ENCODE assay signal across 1 cellular context in the genomic region with DNA sequence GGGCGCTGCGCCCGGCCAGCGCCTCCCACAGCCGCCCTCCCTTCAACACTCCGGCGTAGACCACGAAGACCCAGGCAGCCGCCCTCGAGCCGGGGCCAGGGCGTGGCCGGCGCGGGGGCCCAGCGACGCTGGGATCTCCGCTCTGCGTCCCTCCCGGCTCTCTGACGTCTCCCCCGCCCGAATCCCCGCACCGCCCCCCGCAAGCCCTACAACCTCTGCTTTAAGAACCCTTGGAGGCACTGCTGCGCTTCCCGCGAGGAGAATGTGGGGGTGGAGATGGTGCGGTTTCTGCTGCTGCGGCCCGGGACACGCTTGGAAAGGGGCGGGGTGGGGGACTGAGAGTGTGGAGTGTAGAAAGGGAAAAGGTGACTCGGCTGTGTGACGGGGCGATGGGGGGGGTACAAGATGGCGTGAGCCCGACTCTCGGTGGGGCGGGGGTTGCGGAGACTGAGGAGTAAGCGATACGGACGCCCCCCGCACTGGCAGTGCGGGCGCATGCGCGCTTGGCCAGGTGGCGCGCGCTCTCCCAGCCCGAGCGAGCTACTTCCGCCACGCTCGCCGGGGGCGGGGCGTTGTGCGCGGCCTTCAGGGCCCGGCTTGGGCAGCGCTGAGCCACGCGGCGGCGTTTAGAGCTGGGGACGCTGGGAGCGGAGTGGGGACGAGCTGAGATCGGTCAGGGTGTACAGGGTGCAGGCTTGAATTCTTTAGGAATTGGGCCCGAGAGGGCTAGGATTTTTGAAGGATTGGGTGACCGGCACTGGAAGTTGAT.
TF ChIP-seq lines count a peak whose summit lies in the region.

TSS of gene SUPT3H (minus strand) at position 380 of the 769 bp plus-strand sequence.

TF ChIP-seq in HepG2, 621 proteins besides CTCF, POLR2A, EP300 and RAD21 (continued from another document and continues in another):
- TF ChIP-seq, protein P1, sequence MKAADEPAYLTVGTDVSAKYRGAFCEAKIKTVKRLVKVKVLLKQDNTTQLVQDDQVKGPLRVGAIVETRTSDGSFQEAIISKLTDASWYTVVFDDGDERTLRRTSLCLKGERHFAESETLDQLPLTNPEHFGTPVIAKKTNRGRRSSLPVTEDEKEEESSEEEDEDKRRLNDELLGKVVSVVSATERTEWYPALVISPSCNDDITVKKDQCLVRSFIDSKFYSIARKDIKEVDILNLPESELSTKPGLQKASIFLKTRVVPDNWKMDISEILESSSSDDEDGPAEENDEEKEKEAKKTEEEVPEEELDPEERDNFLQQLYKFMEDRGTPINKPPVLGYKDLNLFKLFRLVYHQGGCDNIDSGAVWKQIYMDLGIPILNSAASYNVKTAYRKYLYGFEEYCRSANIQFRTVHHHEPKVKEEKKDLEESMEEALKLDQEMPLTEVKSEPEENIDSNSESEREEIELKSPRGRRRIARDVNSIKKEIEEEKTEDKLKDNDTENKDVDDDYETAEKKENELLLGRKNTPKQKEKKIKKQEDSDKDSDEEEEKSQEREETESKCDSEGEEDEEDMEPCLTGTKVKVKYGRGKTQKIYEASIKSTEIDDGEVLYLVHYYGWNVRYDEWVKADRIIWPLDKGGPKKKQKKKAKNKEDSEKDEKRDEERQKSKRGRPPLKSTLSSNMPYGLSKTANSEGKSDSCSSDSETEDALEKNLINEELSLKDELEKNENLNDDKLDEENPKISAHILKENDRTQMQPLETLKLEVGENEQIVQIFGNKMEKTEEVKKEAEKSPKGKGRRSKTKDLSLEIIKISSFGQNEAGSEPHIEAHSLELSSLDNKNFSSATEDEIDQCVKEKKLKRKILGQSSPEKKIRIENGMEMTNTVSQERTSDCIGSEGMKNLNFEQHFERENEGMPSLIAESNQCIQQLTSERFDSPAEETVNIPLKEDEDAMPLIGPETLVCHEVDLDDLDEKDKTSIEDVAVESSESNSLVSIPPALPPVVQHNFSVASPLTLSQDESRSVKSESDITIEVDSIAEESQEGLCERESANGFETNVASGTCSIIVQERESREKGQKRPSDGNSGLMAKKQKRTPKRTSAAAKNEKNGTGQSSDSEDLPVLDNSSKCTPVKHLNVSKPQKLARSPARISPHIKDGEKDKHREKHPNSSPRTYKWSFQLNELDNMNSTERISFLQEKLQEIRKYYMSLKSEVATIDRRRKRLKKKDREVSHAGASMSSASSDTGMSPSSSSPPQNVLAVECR (CRISPR knock-in tag; IDR thresholded peaks at IDR 0.05; ENCODE audit: borderline replicate concordance): peak; percentile 81
- TF ChIP-seq ZNF891 (CRISPR knock-in tag; IDR thresholded peaks at IDR 0.05) (peak; percentile 66; the same call in 1 of the 2 replicates), ZNF292 (CRISPR knock-in tag; IDR thresholded peaks at IDR 0.05; ENCODE audit: borderline replicate concordance, low read depth) (peak; percentile 59), STAG1 (CRISPR knock-in tag; IDR thresholded peaks at IDR 0.05) (peak; percentile 56), ZNF709 (CRISPR knock-in tag; IDR thresholded peaks at IDR 0.05) (peak; percentile 90), ELF4 (CRISPR knock-in tag; IDR thresholded peaks at IDR 0.05; ENCODE audit: borderline replicate concordance) (peak; percentile 81), PLRG1 (conservative IDR thresholded peaks at IDR 0.05) (no peak), MTERF4 (CRISPR knock-in tag; IDR thresholded peaks at IDR 0.05) (peak; percentile 96), HNRNPK (IDR thresholded peaks at IDR 0.05; ENCODE audit: low read depth, low read length, poor library complexity, severe bottlenecking) (peak; percentile 96), MIER3 (CRISPR knock-in tag; IDR thresholded peaks at IDR 0.05; ENCODE audit: borderline replicate concordance) (peak; percentile 66; the same call in 1 of the 2 replicates), SKIL (CRISPR knock-in tag; IDR thresholded peaks at IDR 0.05; ENCODE audit: borderline replicate concordance) (peak; percentile 74), ZNF318 (CRISPR knock-in tag; IDR thresholded peaks at IDR 0.05) (0 out of 2 replicates have a peak, but pooled peaks have one; percentile 46), ZFP91 (CRISPR knock-in tag; IDR thresholded peaks at IDR 0.05; ENCODE audit: borderline replicate concordance) (peak; percentile 87; the same call in 1 of the 2 replicates), ZFP36L1 (CRISPR knock-in tag; IDR thresholded peaks at IDR 0.05) (peak; percentile 59; the same call in 1 of the 2 replicates), MIER2 (CRISPR knock-in tag; IDR thresholded peaks at IDR 0.05) (peak; percentile 58), NFE2L2 (IDR thresholded peaks at IDR 0.05; ENCODE audit: low read length) (no peak), ZNF749 (CRISPR knock-in tag; IDR thresholded peaks at IDR 0.05; ENCODE audit: borderline replicate concordance) (no peak), ZNF432 (CRISPR knock-in tag; IDR thresholded peaks at IDR 0.05; ENCODE audit: borderline replicate concordance) (no peak), MEF2D (CRISPR knock-in tag; IDR thresholded peaks at IDR 0.05) (no peak)
- TF ChIP-seq, protein P2, sequence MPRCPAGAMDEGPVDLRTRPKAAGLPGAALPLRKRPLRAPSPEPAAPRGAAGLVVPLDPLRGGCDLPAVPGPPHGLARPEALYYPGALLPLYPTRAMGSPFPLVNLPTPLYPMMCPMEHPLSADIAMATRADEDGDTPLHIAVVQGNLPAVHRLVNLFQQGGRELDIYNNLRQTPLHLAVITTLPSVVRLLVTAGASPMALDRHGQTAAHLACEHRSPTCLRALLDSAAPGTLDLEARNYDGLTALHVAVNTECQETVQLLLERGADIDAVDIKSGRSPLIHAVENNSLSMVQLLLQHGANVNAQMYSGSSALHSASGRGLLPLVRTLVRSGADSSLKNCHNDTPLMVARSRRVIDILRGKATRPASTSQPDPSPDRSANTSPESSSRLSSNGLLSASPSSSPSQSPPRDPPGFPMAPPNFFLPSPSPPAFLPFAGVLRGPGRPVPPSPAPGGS (CRISPR knock-in tag; IDR thresholded peaks at IDR 0.05): peak; percentile 79
- TF ChIP-seq, protein P3, sequence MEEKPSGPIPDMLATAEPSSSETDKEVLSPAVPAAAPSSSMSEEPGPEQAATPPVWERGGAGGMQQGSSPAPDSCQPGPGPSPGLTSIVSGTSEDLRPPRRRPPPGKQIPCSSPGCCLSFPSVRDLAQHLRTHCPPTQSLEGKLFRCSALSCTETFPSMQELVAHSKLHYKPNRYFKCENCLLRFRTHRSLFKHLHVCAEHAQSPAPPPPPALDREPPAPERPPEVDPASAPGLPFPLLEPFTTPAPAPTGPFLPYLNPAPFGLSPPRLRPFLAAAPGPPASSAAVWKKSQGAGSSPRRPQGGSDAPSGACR (CRISPR knock-in tag; IDR thresholded peaks at IDR 0.05): peak; percentile 82
- TF ChIP-seq, protein P4, sequence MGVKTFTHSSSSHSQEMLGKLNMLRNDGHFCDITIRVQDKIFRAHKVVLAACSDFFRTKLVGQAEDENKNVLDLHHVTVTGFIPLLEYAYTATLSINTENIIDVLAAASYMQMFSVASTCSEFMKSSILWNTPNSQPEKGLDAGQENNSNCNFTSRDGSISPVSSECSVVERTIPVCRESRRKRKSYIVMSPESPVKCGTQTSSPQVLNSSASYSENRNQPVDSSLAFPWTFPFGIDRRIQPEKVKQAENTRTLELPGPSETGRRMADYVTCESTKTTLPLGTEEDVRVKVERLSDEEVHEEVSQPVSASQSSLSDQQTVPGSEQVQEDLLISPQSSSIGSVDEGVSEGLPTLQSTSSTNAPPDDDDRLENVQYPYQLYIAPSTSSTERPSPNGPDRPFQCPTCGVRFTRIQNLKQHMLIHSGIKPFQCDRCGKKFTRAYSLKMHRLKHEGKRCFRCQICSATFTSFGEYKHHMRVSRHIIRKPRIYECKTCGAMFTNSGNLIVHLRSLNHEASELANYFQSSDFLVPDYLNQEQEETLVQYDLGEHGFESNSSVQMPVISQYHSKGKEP (CRISPR knock-in tag; IDR thresholded peaks at IDR 0.05): 0 out of 2 replicates have a peak, but pooled peaks have one; percentile 73
